8 cellular contexts compared by ENCODE assay signal in genomic region chr10:68826764-68827591, GRCh38. TPM values are rescaled to one million over a fixed set of nuclear protein-coding genes. Genes with fewer than 3 reads are reported as not detected.
A peak's percentile ranks its signal among the peaks of the same experiment; 100 is the strongest.
DNase-seq lines count a peak whose midpoint lies in the region; ATAC-seq and TF ChIP-seq lines count a peak whose summit lies in the region.

Gene STOX1, plus strand, starts transcription at chr10:68827531. Its CDS starts 93 bp downstream, at chr10:68827624.

- H3K9me2 ChIP-seq in Loucy (replicated peaks; ENCODE audit: low read depth, low read length), result no peaks in the 10 kb centered on the region

- peak within 1 kb of the TSS; percentile 75 for H3K9ac ChIP-seq in Loucy (ENCODE audit: low read depth, low read length, poor library complexity, severe bottlenecking)
- H3K9ac ChIP-seq in skeletal muscle tissue (ENCODE audit: low read depth in 1 of 3, low read length in 3 of 3), result peak within 1 kb of the TSS; percentile 59 to 85 (median 61)

- no peaks in the 10 kb centered on the region for H3K36me3 ChIP-seq in Loucy (ENCODE audit: insufficient read depth, low read length)
- no peaks in the 10 kb centered on the region for H3K36me3 ChIP-seq in skeletal muscle tissue (ENCODE audit: control insufficient read depth in 3 of 3, insufficient read depth in 3 of 3, low read length in 3 of 3)

- peak within 1 kb of the TSS; percentile 99 for H3K4me3 ChIP-seq in Loucy (ENCODE audit: low read length, poor library complexity, severe bottlenecking)
- peak within 1 kb of the TSS; percentile 51 for H3K4me3 ChIP-seq in iPS-11a (ENCODE audit: low read depth, low read length)
- H3K4me3 ChIP-seq in skeletal muscle tissue (ENCODE audit: low read length in 3 of 3), result peak within 1 kb of the TSS; percentile 73 to 77 (median 74)

- no peak within 1 kb of the TSS for H3K27ac ChIP-seq in skeletal muscle tissue (ENCODE audit: low read depth, low read length)

- H3K4me2 ChIP-seq in Loucy (ENCODE audit: low read depth, low read length, poor library complexity, severe bottlenecking), result peak within 1 kb of the TSS; percentile 93

- no peaks in the 10 kb centered on the region for H3K79me2 ChIP-seq in Loucy (ENCODE audit: insufficient read depth, low read length)

- H3K4me1 ChIP-seq in Loucy (ENCODE audit: insufficient read depth, low read length, poor library complexity, severe bottlenecking) (peaks cover 18% of the 10 kb centered on the region), skeletal muscle tissue (ENCODE audit: control insufficient read depth in 3 of 3, insufficient read depth in 3 of 3, low read length in 3 of 3) (peaks cover 5 to 6% (median 5%) of the 10 kb centered on the region in 3 donors)

- no peaks in the 10 kb centered on the region for H3K27me3 ChIP-seq in Loucy (ENCODE audit: insufficient read depth, low read length, poor library complexity, severe bottlenecking)
- H3K27me3 ChIP-seq in skeletal muscle tissue (ENCODE audit: control insufficient read depth in 3 of 3, insufficient read depth in 3 of 3, low read length in 3 of 3), result peaks cover 0 to 2% (median 0%) of the 10 kb centered on the region in 3 donors

- H3F3A ChIP-seq in Loucy (ENCODE audit: low read depth), result peaks cover 9% of the 10 kb centered on the region; the same call in 1 of the 2 replicates

- H3K9me3 ChIP-seq in Loucy (ENCODE audit: insufficient read depth, low read depth, low read length) (no peaks in the 10 kb centered on the region), skeletal muscle tissue (ENCODE audit: control insufficient read depth in 3 of 3, low read length in 3 of 3) (no peaks in the 10 kb centered on the region)

- peak within 1 kb of the TSS; percentile 100 for H2AFZ ChIP-seq in Loucy (ENCODE audit: low read length)

- TF ChIP-seq CTCF in Loucy (conservative IDR thresholded peaks at IDR 0.05; ENCODE audit: low read length), result peak; percentile 8; the same call in 1 of the 2 replicates

- ATAC-seq in GM21529 (IDR thresholded peaks at IDR 0.05; ENCODE audit: unreplicated experiment), result peak; percentile 73
- ATAC-seq in HG03039 (IDR thresholded peaks at IDR 0.05; ENCODE audit: unreplicated experiment), result no peak

- DNase-seq in DMS153 (lab: John Stamatoyannopoulos, UW) (peak; percentile 42), T-helper 9 cell (peak; percentile 27), astrocyte of the hippocampus (ENCODE audit: low read depth, low spot score) (peak; percentile 86)

- H4K20me1 ChIP-seq in Loucy (ENCODE audit: insufficient read depth, low read length, poor library complexity, severe bottlenecking), result no peaks in the 10 kb centered on the region

RNA-seq across cellular contexts. Expression of gene STOX1, which starts in this region (rescaled TPM):
- 3.7 TPM for total RNA-seq in skeletal muscle tissue

Comparison
In these comparisons a context has a peak if more than half of its experiments do, and no peak if none do; other contexts are left out.
1. DNase-seq: peak in every context shown above with its lines; median percentile 86 in astrocyte of the hippocampus; 42 in DMS153; 27 in T-helper 9 cell.